ENCODE assay signal across 8 cellular contexts in the genomic region with DNA sequence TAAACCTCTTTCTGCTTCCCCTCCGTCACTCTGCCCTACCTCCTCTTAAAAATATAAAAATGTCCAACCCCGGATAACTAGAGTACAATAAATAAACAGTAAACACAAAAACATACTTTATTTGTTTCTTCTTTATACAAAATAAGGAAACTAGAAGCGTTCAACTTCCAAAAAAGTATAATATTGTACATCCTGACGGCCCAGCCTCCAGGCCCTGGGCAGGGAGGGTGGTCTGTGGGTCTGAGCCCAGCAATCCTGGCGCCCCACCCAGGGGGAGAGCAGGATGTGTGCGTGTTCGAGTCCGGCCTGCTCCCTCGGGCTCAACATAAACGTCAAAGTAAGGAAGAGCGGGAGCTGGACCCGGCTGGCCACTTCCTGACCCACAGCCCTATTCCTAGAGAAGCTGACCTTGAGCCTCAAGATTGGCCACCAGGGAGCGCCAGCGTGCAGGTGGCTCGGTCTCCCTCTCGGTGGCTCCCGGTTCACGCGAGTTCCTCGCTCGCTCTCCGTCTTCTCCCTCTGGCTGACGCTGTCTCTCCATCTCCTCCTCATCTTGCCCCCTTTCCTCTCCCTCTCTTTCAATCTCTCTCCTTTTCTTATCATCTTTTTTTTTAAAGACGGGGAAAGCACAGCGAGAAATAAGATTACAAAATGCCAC. TPM values are rescaled to one million over a fixed set of nuclear protein-coding genes. Genes with fewer than 3 reads are reported as not detected.
DNase-seq lines count a peak whose midpoint lies in the region; ATAC-seq and TF ChIP-seq lines count a peak whose summit lies in the region.

No MANE protein-coding gene starts in this region.

- H3K27ac ChIP-seq in right cardiac atrium (ENCODE audit: low read length) (no peak overlapping the region), sigmoid colon (no peak overlapping the region)

- TF ChIP-seq CTCF in GM12865 (IDR thresholded peaks at IDR 0.05; ENCODE audit: insufficient read depth, low read depth, low read length, missing control alignments) (peak; percentile 87), sigmoid colon (IDR thresholded peaks at IDR 0.05) (peak in 3 of 4 experiments; percentile 49 to 79 (median 55))

- 11% methylated on average over 25 of the region's 25 CpGs for WGBS in right cardiac atrium
- 8 to 10% methylated on average over 25 of the region's 25 CpGs for WGBS in sigmoid colon, 2 donors

- TF ChIP-seq POLR2A in sigmoid colon (IDR thresholded peaks at IDR 0.05) (no peak), GM18505 (IDR thresholded peaks at IDR 0.05; ENCODE audit: borderline replicate concordance, extremely low read depth, insufficient read depth, insufficient read length) (no peak)

- peak; percentile 62 for DNase-seq in GM12865 (ENCODE audit: low read depth)
- peak; percentile 75 for DNase-seq in NAMALWA (ENCODE audit: low spot score)
- peak in 4 of 5 donors; percentile 38 to 59 (median 48) for DNase-seq in T-helper 1 cell
- DNase-seq in amniotic epithelial cell (ENCODE audit: low read depth) = peak; percentile 60
- DNase-seq in right cardiac atrium = peak; percentile 81 to 94 (median 93)
- peak; percentile 83 for DNase-seq in sigmoid colon

- ATAC-seq in right cardiac atrium = peak; percentile 84 to 88
- no peak for ATAC-seq in GM18505 (IDR thresholded peaks at IDR 0.05; ENCODE audit: unreplicated experiment)
- no peak for ATAC-seq in HG02981 (IDR thresholded peaks at IDR 0.05; ENCODE audit: unreplicated experiment)

- peaks cover 4% of the 10 kb centered on the region for H3K4me1 ChIP-seq in right cardiac atrium (ENCODE audit: control insufficient read depth, insufficient read depth, low read length)
- peaks cover 0 to 45% (median 40%) of the 10 kb centered on the region in 4 donors for H3K4me1 ChIP-seq in sigmoid colon

- no peak for TF ChIP-seq EP300 in sigmoid colon (IDR thresholded peaks at IDR 0.05)

- H3K9me3 ChIP-seq in right cardiac atrium (ENCODE audit: control insufficient read depth, low read length) (no peaks in the 10 kb centered on the region), sigmoid colon (no peaks in the 10 kb centered on the region)

- no peaks in the 10 kb centered on the region for H3K36me3 ChIP-seq in sigmoid colon

- intact Hi-C loops in right cardiac atrium (cut with DNase I) (loop anchor here (1.0 to 5.0 kb wide), 3 partner anchors 450 to 451 kb away; no protein-coding TSS in a partner anchor), sigmoid colon (cut with DNase I) (loop anchor here (2.0 kb wide), 1 partner anchor 451 kb away; no protein-coding TSS in a partner anchor)

- H3K27me3 ChIP-seq in right cardiac atrium (ENCODE audit: control insufficient read depth, insufficient read depth) (peaks cover 2% of the 10 kb centered on the region), sigmoid colon (peaks cover 45 to 96% (median 51%) of the 10 kb centered on the region in 3 donors)

- H3K4me3 ChIP-seq in GM12865 (ENCODE audit: low read depth, low read length) = no peak overlapping the region
- H3K4me3 ChIP-seq in right cardiac atrium (ENCODE audit: low read length) = peak overlapping the region; percentile 33
- H3K4me3 ChIP-seq in sigmoid colon = peak overlapping the region in 3 of 4 donors; percentile 16 to 36 (median 30)

RNA-seq across cellular contexts. Expression of gene LHX5, which starts 9.4 kb away (rescaled TPM):
- total RNA-seq in right cardiac atrium (not detected), sigmoid colon (not detected)
- polyA plus RNA-seq in right cardiac atrium (not detected), sigmoid colon (not detected)

RNA-seq across cellular contexts. Expression of gene SDSL, which starts 40.1 kb away (rescaled TPM):
- 1 to 10 TPM; 4.2 to 9.5 (median 5.7) TPM for total RNA-seq in right cardiac atrium
- polyA plus RNA-seq in right cardiac atrium = 8.0 TPM
- 1 to 10 TPM in 2 of 4 donors, under 1 TPM in 2; 0.82 to 1.9 (median 0.95) TPM for total RNA-seq in sigmoid colon
- polyA plus RNA-seq in sigmoid colon = 10 to 100 TPM; 24.3 to 33.0 (median 32.6) TPM

RNA-seq across cellular contexts. Expression of gene SDS, which starts 58.6 kb away (rescaled TPM):
- total RNA-seq in right cardiac atrium (under 1 TPM in 3 of 4 donors, not detected in 1; 0.26 to 0.58 (median 0.34) TPM), sigmoid colon (under 1 TPM in 1 of 4 donors, not detected in 3; 0.27 TPM)
- polyA plus RNA-seq in right cardiac atrium (0.52 TPM), sigmoid colon (10 to 100 TPM in 1 of 3 donors, 1 to 10 TPM in 2; 2.9 to 23.6 (median 4.8) TPM)

Comparison
In these comparisons a context has a peak if more than half of its experiments do, and no peak if none do; other contexts are left out.
1. ATAC-seq: peak in right cardiac atrium (2 of 2); none in GM18505 (single experiment) and HG02981 (single experiment).
2. Peak in every context shown above with its lines, with median percentiles within 50 percentile points of each other: DNase-seq.